Comparison of ENCODE assay signal across 7 cellular contexts in the genomic region with DNA sequence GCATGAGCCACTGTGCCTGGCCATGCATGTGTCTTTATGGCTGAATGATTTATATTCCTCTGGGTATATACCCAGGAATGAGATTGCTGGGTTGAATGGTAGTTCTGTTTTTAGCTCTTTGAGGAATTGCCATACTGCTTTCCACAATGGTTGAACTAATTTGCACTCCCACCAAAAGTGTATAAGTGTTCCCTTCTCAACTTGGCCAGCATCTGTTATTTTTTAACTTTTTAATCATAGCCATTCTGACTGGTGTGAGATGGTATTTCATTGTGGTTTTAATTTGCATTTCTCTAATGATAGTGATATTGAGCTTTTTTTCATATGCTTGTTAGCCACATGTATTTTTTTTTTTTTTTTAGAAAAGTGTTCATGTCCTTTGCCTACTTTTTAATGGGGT. TPM values are rescaled to one million over a fixed set of nuclear protein-coding genes. Genes with fewer than 3 reads are reported as not detected.
DNase-seq lines count a peak whose midpoint lies in the region; ATAC-seq, FAIRE-seq and TF ChIP-seq lines count a peak whose summit lies in the region.
"Not testable (repeated sequence)": the region's sequence is repeated elsewhere in the genome, so short reads cannot be mapped to it uniquely, and the experiment has no call there.

No MANE protein-coding gene starts in this region.

- TF ChIP-seq POLR2A in GM12878 (IDR thresholded peaks at IDR 0.05; ENCODE audit: low read depth, low read length): not testable (repeated sequence)

- not testable (repeated sequence) for FAIRE-seq in GM12878 (lab: Jason Lieb, UNC)

- H3K27me3 ChIP-seq in GM12878 (replicated peaks in 1 of 2; ENCODE audit: control insufficient read depth in 2 of 2, insufficient read depth in 2 of 2, low read length in 1 of 2): not testable (repeated sequence)

- in situ Hi-C loops in GM12878 (cut with MboI): not testable (repeated sequence)

- RAD21 ChIA-PET in GM12878 (lab: Charles Lee; ENCODE audit: unreplicated experiment): not testable (repeated sequence)

- not testable (repeated sequence) for H2AFZ ChIP-seq in GM12878 (ENCODE audit: control insufficient read depth, low read depth, low read length)

- H3K4me3 ChIP-seq in GM12878: not testable (repeated sequence)

- H3K27ac ChIP-seq in GM12878 (ENCODE audit: control insufficient read depth, insufficient read depth): not testable (repeated sequence)

- intact Hi-C loops in GM12878 (cut with micrococcal nuclease; ENCODE audit: unreplicated experiment): not testable (repeated sequence)

- TF ChIP-seq EP300 in GM12878 (IDR thresholded peaks at IDR 0.05; ENCODE audit: borderline replicate concordance in 1 of 2, control insufficient read depth in 1 of 2, low read depth in 2 of 2, low read length in 2 of 2): not testable (repeated sequence)

- not testable (repeated sequence) for H4K20me1 ChIP-seq in GM12878 (ENCODE audit: control insufficient read depth, insufficient read depth)

- BruUV-seq in GM12878 (replicated peaks; lab: Mats Ljungman, UMichigan): not testable (repeated sequence)

- CTCF ChIA-PET in GM12878 (lab: Yijun Ruan, JAX): interaction anchor here (0.6 to 2.2 kb wide), 7 partner anchors 11 to 397 kb away, joined by 3 to 9 read pairs (median 3); no protein-coding TSS in a partner anchor

- peaks cover 40% of the 10 kb centered on the region for H3K79me2 ChIP-seq in GM12878 (ENCODE audit: control insufficient read depth, insufficient read depth, low read length)

- not testable (repeated sequence) for TF ChIP-seq RAD21 in GM12878 (IDR thresholded peaks at IDR 0.05; ENCODE audit: insufficient read depth, low read depth, low read length)

- TF ChIP-seq CTCF in GM12878 (IDR thresholded peaks at IDR 0.05 in 2 of 3, conservative IDR thresholded peaks at IDR 0.05 in 1 of 3; ENCODE audit: control insufficient read depth in 2 of 3, extremely low read depth in 1 of 3, insufficient read depth in 1 of 3, low read depth in 3 of 3, low read length in 3 of 3): not testable (repeated sequence)

- POLR2A ChIA-PET in GM12878 (lab: Charles Lee): interaction anchor here (0.6 to 0.7 kb wide), 2 partner anchors 130 to 536 kb away, joined by 3 read pairs; no protein-coding TSS in a partner anchor

- not testable (repeated sequence) for DNase-seq in GM12878 (ENCODE audit: low read depth, low spot score)
- peak; percentile 66 for DNase-seq in renal cortical epithelial cell (ENCODE audit: low read depth)

- ATAC-seq in GM18867 (IDR thresholded peaks at IDR 0.05; ENCODE audit: unreplicated experiment) (peak; percentile 54), GM19395 (IDR thresholded peaks at IDR 0.05; ENCODE audit: unreplicated experiment) (peak; percentile 59), GM21619 (IDR thresholded peaks at IDR 0.05; ENCODE audit: unreplicated experiment) (peak; percentile 76), HG03064 (IDR thresholded peaks at IDR 0.05; ENCODE audit: low read depth, unreplicated experiment) (peak; percentile 52), HG03457 (IDR thresholded peaks at IDR 0.05; ENCODE audit: unreplicated experiment) (peak; percentile 67), GM12878 (peak; percentile 74)

- not testable (repeated sequence) for H3K36me3 ChIP-seq in GM12878 (ENCODE audit: control insufficient read depth in 2 of 2, insufficient read depth in 2 of 2, low read length in 1 of 2)

- H3K9me3 ChIP-seq in GM12878 (replicated peaks; ENCODE audit: control insufficient read depth, insufficient read depth, low read length): not testable (repeated sequence)

- SMC1A ChIA-PET in GM12878 (lab: Charles Lee; ENCODE audit: uncharacterized antibody, unreplicated experiment): interaction anchor here (1.0 to 2.0 kb wide), 3 partner anchors 26 to 220 kb away, joined by 3 to 4 read pairs (median 4); no protein-coding TSS in a partner anchor

- not testable (repeated sequence) for H3K4me2 ChIP-seq in GM12878 (ENCODE audit: control insufficient read depth, insufficient read depth)

- H3K9ac ChIP-seq in GM12878 (ENCODE audit: control insufficient read depth, insufficient read depth, low read length): not testable (repeated sequence)

- H3K4me1 ChIP-seq in GM12878 (ENCODE audit: control insufficient read depth, insufficient read depth, low read length): not testable (repeated sequence)

TF ChIP-seq in GM12878, 131 proteins besides CTCF, POLR2A, EP300 and RAD21:
- TF ChIP-seq MTA2 (IDR thresholded peaks at IDR 0.05; ENCODE audit: low read depth): peak; percentile 46; the same call in 1 of the 2 replicates
TF ChIP-seq in GM12878: peak in this region for 1; not testable (repeated sequence) for 130.

RNA-seq across cellular contexts. Expression of gene CENPF, which starts 7.1 kb away (rescaled TPM):
- total RNA-seq in GM12878 (2013; cell fraction: nucleolus; rRNA removed): 49.6 and 51.6 TPM in 2 replicates
- 49.5 and 55.4 TPM in 2 replicates for total RNA-seq in GM12878 (2014; rRNA removed)
- 124 and 132 TPM in 2 replicates for total RNA-seq in GM12878 (2014; rRNA removed; fragmentation: Illumina TruSeq; extraction: Trizol)
- total RNA-seq in GM12878 (2021): 73.1 and 85.0 TPM in 2 replicates
- polyA plus RNA-seq in GM12878 (2011; ENCODE audit: low read depth): 17.7 TPM
- polyA plus RNA-seq in GM12878 (2011; rRNA removed): 42.0 and 83.6 TPM in 2 replicates
- 19.7 and 19.8 TPM in 2 replicates for polyA plus RNA-seq in GM12878 (2011; cell fraction: cytosol; rRNA removed)
- 62.4 and 63.9 TPM in 2 replicates for polyA plus RNA-seq in GM12878 (2011; cell fraction: nucleus; rRNA removed)
- polyA plus RNA-seq in GM12878 (2012): 23.3 and 40.5 TPM in 2 replicates
- polyA plus RNA-seq in GM12878 (2014; fragmentation: Illumina TruSeq; extraction: Trizol): 95.7 and 101 TPM in 2 replicates
- polyA plus RNA-seq in GM12878 (2014; fragmentation: Nextera tagmentation; extraction: Ambion mirVana): 10 to 100 TPM; 26.0 to 68.0 TPM
- 38.5 and 51.0 TPM in 2 replicates for polyA plus RNA-seq in GM12878 (2014; rRNA removed)
- polyA plus RNA-seq in GM12878 (2016; fragmentation: Nextera tagmentation; extraction: Ambion mirVana): 10 to 100 TPM; 90.9 to 95.1 TPM
- polyA minus RNA-seq in GM12878 (2011; rRNA and poly(A)+ RNA removed): 25.7 and 32.0 TPM in 2 replicates
- 22.6 and 25.8 TPM in 2 replicates for polyA minus RNA-seq in GM12878 (2011; cell fraction: cytosol; rRNA and poly(A)+ RNA removed)
- polyA minus RNA-seq in GM12878 (2011; cell fraction: nucleus; rRNA and poly(A)+ RNA removed): 21.8 and 28.6 TPM in 2 replicates
- 8.7 and 21.4 TPM in 2 replicates for total RNA-seq in renal cortical epithelial cell

RNA-seq across cellular contexts. Expression of gene PTPN14, which starts 58.7 kb away (rescaled TPM):
- 0.42 and 0.73 TPM in 2 replicates for total RNA-seq in GM12878 (2013; cell fraction: nucleolus; rRNA removed)
- total RNA-seq in GM12878 (2014; rRNA removed): 0.44 and 0.68 TPM in 2 replicates
- total RNA-seq in GM12878 (2014; rRNA removed; fragmentation: Illumina TruSeq; extraction: Trizol): 0.45 and 0.74 TPM in 2 replicates
- 2.0 and 2.2 TPM in 2 replicates for total RNA-seq in GM12878 (2021)
- polyA plus RNA-seq in GM12878 (2011; ENCODE audit: low read depth): 0.12 TPM
- polyA plus RNA-seq in GM12878 (2011; rRNA removed): 5.1 and 5.4 TPM in 2 replicates
- 4.6 and 5.0 TPM in 2 replicates for polyA plus RNA-seq in GM12878 (2011; cell fraction: cytosol; rRNA removed)
- 5.8 and 6.3 TPM in 2 replicates for polyA plus RNA-seq in GM12878 (2011; cell fraction: nucleus; rRNA removed)
- 0.11 and 0.20 TPM in 2 replicates for polyA plus RNA-seq in GM12878 (2012)
- polyA plus RNA-seq in GM12878 (2014; fragmentation: Illumina TruSeq; extraction: Trizol): 0.40 and 0.43 TPM in 2 replicates
- polyA plus RNA-seq in GM12878 (2014; fragmentation: Nextera tagmentation; extraction: Ambion mirVana): under 1 TPM; 0.05 to 0.14 TPM
- 0.42 and 0.43 TPM in 2 replicates for polyA plus RNA-seq in GM12878 (2014; rRNA removed)
- polyA plus RNA-seq in GM12878 (2016; fragmentation: Nextera tagmentation; extraction: Ambion mirVana): under 1 TPM; 0.44 to 0.58 TPM
- polyA minus RNA-seq in GM12878 (2011; rRNA and poly(A)+ RNA removed): 17.4 and 20.8 TPM in 2 replicates
- polyA minus RNA-seq in GM12878 (2011; cell fraction: cytosol; rRNA and poly(A)+ RNA removed): 7.2 and 7.6 TPM in 2 replicates
- polyA minus RNA-seq in GM12878 (2011; cell fraction: nucleus; rRNA and poly(A)+ RNA removed): 8.6 and 14.7 TPM in 2 replicates
- total RNA-seq in renal cortical epithelial cell: 34.7 and 114 TPM in 2 replicates

Comparison
In these comparisons a context has a peak if more than half of its experiments do, and no peak if none do; other contexts are left out.
1. RNA of gene PTPN14, which starts 58.7 kb away (total RNA-seq): 34.7 to 114 TPM in renal cortical epithelial cell; 0.42 to 2.2 TPM in GM12878; every median in the first group is over 10 times any median in the second.
2. Peak in every context shown above with its lines, with median percentiles within 50 percentile points of each other: ATAC-seq.